Comparison of ENCODE assay signal across 23 cellular contexts in genomic region chr13:22090114-22090513, GRCh38.
"Had no signal": no experiment of that assay in that cellular context is flagged by ENCODE, and none has a peak within 500 bp of the region (broad histone marks: within the 10 kb centered on the region; RNA-seq: fewer than 3 reads in every experiment).

No MANE protein-coding gene starts in this region.

- DNase-seq: MG63, NCI-H1092, NCI-H1105 treated with DMSO at 0.1 percent for 48 hours, NCI-H1417 treated with DMSO at 0.1 percent for 48 hours, NCI-H146, NCI-H1694 treated with DMSO at 0.1 percent for 48 hours, NCI-H1930, NCI-H2081 treated with DMSO at 0.1 percent for 48 hours, NCI-H2171, NCI-H226, NCI-H446, NCI-H510A, NCI-H524 treated with DMSO at 0.1 percent for 48 hours, NCI-H69, NCI-H774, Right ventricle myocardium superior, RPMI8226, SIG-M5, SK-N-SH, SW 1271 had no signal

- H3K36me3 Mint-ChIP-seq: IgD-negative memory B cell had no signal

- H3K27me3 ChIP-seq: MG63 had no signal

- H3K36me3 ChIP-seq: MG63 had no signal

- H3K4me3 ChIP-seq: K562, MG63 had no signal

- ATAC-seq: HepG2, K562 had no signal

- H3K9me3 ChIP-seq: SK-N-SH had no signal

- H3K27ac Mint-ChIP-seq: IgD-negative memory B cell had no signal
